In genomic region chr10:46014683-46015405, GRCh38 we compare ENCODE assay signal across 24 cellular contexts. TPM values are rescaled to one million over a fixed set of nuclear protein-coding genes. Genes with fewer than 3 reads are reported as not detected.
DNase-seq lines count a peak whose midpoint lies in the region; ATAC-seq, FAIRE-seq and TF ChIP-seq lines count a peak whose summit lies in the region.
"Had no signal": no experiment of that assay in that cellular context is flagged by ENCODE, and none has a peak within 500 bp of the region (broad histone marks: within the 10 kb centered on the region; RNA-seq: fewer than 3 reads in every experiment).

No MANE protein-coding gene starts in this region.

- peaks cover 34% of the 10 kb centered on the region for H3K4me1 Mint-ChIP-seq in activated CD8-positive, alpha-beta memory T cell treated with anti-CD3 and anti-CD28 coated beads, Interleukin-2, amount 10 ng/mL, durations not matched to agents 7 days and 5 days

- peaks cover 45% of the 10 kb centered on the region for H3K36me3 Mint-ChIP-seq in activated CD8-positive, alpha-beta memory T cell treated with anti-CD3 and anti-CD28 coated beads, Interleukin-2, amount 10 ng/mL, durations not matched to agents 7 days and 5 days

- H3K9me3 ChIP-seq in PC-3 (ENCODE audit: low read length) (no peaks in the 10 kb centered on the region), fibroblast of lung (ENCODE audit: control insufficient read depth, insufficient read depth, low read depth, low read length) (no peaks in the 10 kb centered on the region), small intestine (ENCODE audit: control insufficient read depth, low read depth) (no peaks in the 10 kb centered on the region), lower lobe of right lung (no peaks in the 10 kb centered on the region)
- H3K9me3 ChIP-seq: A549, psoas muscle, spleen, upper lobe of right lung had no signal

- TF ChIP-seq CTCF in PC-3 (conservative IDR thresholded peaks at IDR 0.05; ENCODE audit: low read depth, low read length), result no peak
- no peak for TF ChIP-seq CTCF in fibroblast of lung (conservative IDR thresholded peaks at IDR 0.05 in 1 of 2, IDR thresholded peaks at IDR 0.05 in 1 of 2; ENCODE audit: low read depth in 1 of 2, low read length in 2 of 2)
- TF ChIP-seq CTCF in lower lobe of right lung (IDR thresholded peaks at IDR 0.05), result no peak

- H3K27me3 Mint-ChIP-seq in activated CD8-positive, alpha-beta memory T cell treated with anti-CD3 and anti-CD28 coated beads, Interleukin-2, amount 10 ng/mL, durations not matched to agents 7 days and 5 days, result no peaks in the 10 kb centered on the region
- H3K27me3 Mint-ChIP-seq: activated naive CD8-positive, alpha-beta T cell treated with anti-CD3 and anti-CD28 coated beads, Interleukin-2, amount 10 ng/mL, durations not matched to agents 7 days and 5 days; IgD-negative memory B cell; memory B cell; T-helper 17 cell had no signal

- H3K27ac ChIP-seq in PC-3 (ENCODE audit: low read length) (no peak overlapping the region), fibroblast of lung (ENCODE audit: insufficient read depth, low read length) (peak overlapping the region; percentile 70), small intestine (ENCODE audit: low read depth in 1 of 2, low read length in 1 of 2) (peak overlapping the region in 1 of 2 donors; percentile 55), lower lobe of right lung (no peak overlapping the region)
- H3K27ac ChIP-seq: A549, cardiac muscle cell, psoas muscle, upper lobe of right lung had no signal

- H2AFZ ChIP-seq in PC-3 (ENCODE audit: low read length), result no peak overlapping the region
- H2AFZ ChIP-seq in fibroblast of lung (ENCODE audit: low read length), result no peak overlapping the region

- H3K4me1 ChIP-seq in PC-3 (ENCODE audit: insufficient read depth, low read length) (peaks cover 7% of the 10 kb centered on the region), fibroblast of lung (ENCODE audit: control insufficient read depth, extremely low read depth, insufficient read depth, low read length) (peaks cover 10% of the 10 kb centered on the region), small intestine (ENCODE audit: control insufficient read depth in 2 of 2, insufficient read depth in 1 of 2, low read depth in 1 of 2, low read length in 1 of 2) (peaks cover 5 to 9% of the 10 kb centered on the region in 2 donors), lower lobe of right lung (peaks cover 38% of the 10 kb centered on the region)

- no TSS peak for BruUV-seq in PC-3 (replicated peaks; lab: Mats Ljungman, UMichigan)

- H3K27me3 ChIP-seq in PC-3 (ENCODE audit: low read length) (no peaks in the 10 kb centered on the region), fibroblast of lung (ENCODE audit: control insufficient read depth, insufficient read depth, low read length) (no peaks in the 10 kb centered on the region), small intestine (ENCODE audit: control insufficient read depth in 2 of 2, insufficient read depth in 2 of 2, low read length in 2 of 2) (no peaks in the 10 kb centered on the region), lower lobe of right lung (ENCODE audit: low read depth) (no peaks in the 10 kb centered on the region)
- H3K27me3 ChIP-seq: cardiac muscle cell, spleen, upper lobe of right lung had no signal

- WGBS in small intestine, 3 donors, result 30 to 69% (median 55%) methylated on average over 5 of the region's 5 CpGs

- H3K4me3 Mint-ChIP-seq in activated CD8-positive, alpha-beta memory T cell treated with anti-CD3 and anti-CD28 coated beads, Interleukin-2, amount 10 ng/mL, durations not matched to agents 7 days and 5 days, result no peak overlapping the region
- H3K4me3 Mint-ChIP-seq: activated naive CD8-positive, alpha-beta T cell treated with anti-CD3 and anti-CD28 coated beads, Interleukin-2, amount 10 ng/mL, durations not matched to agents 7 days and 5 days; IgD-negative memory B cell; memory B cell; nephron; T-helper 17 cell; WTC11 had no signal

- H4K20me1 ChIP-seq in PC-3 (ENCODE audit: low read length) (peaks cover 20% of the 10 kb centered on the region; the same call in 1 of the 2 replicates), fibroblast of lung (ENCODE audit: control insufficient read depth, extremely low read depth, insufficient read depth, low read length) (no peaks in the 10 kb centered on the region)

- H3K9me2 ChIP-seq in PC-3 (replicated peaks; ENCODE audit: low read length), result no peaks in the 10 kb centered on the region

- CTCF ChIA-PET in activated CD8-positive, alpha-beta memory T cell treated with anti-CD3 and anti-CD28 coated beads, Interleukin-2, amount 10 ng/mL, durations not matched to agents 7 days and 5 days (lab: Charles Lee), result interaction anchor here (1.1 to 2.4 kb wide), 2 partner anchors 8 to 14 kb away, joined by 3 to 10 read pairs; no protein-coding TSS in a partner anchor
- CTCF ChIA-PET in PC-3 (lab: Charles Lee), result no interaction called here

- H3K9me3 Mint-ChIP-seq in activated CD8-positive, alpha-beta memory T cell treated with anti-CD3 and anti-CD28 coated beads, Interleukin-2, amount 10 ng/mL, durations not matched to agents 7 days and 5 days (ENCODE audit: low read depth), result no peaks in the 10 kb centered on the region
- H3K9me3 Mint-ChIP-seq: activated naive CD8-positive, alpha-beta T cell treated with anti-CD3 and anti-CD28 coated beads, Interleukin-2, amount 10 ng/mL, durations not matched to agents 7 days and 5 days; IgD-negative memory B cell; memory B cell; nephron; WTC11 had no signal

- H3K27ac Mint-ChIP-seq in activated CD8-positive, alpha-beta memory T cell treated with anti-CD3 and anti-CD28 coated beads, Interleukin-2, amount 10 ng/mL, durations not matched to agents 7 days and 5 days, result peak overlapping the region; percentile 2
- H3K27ac Mint-ChIP-seq: memory B cell, nephron, T-helper 17 cell, WTC11 had no signal

- no peak for ATAC-seq in activated CD8-positive, alpha-beta memory T cell treated with anti-CD3 and anti-CD28 coated beads, Interleukin-2, amount 10 ng/mL, durations not matched to agents 7 days and 5 days
- ATAC-seq in PC-3 (peak; percentile 20), lower lobe of right lung (no peak)
- ATAC-seq: A549, T-helper 17 cell, upper lobe of right lung, WTC11 had no signal

- H3K4me2 ChIP-seq in PC-3 (ENCODE audit: low read length) (no peak overlapping the region), fibroblast of lung (ENCODE audit: extremely low read depth, insufficient read depth, low read length) (peak overlapping the region; percentile 29)
- H3K4me2 ChIP-seq: A549 had no signal

- H3K79me2 ChIP-seq in PC-3 (ENCODE audit: low read length) (peaks cover 44% of the 10 kb centered on the region), fibroblast of lung (ENCODE audit: control insufficient read depth, insufficient read depth, low read length) (peaks cover 47% of the 10 kb centered on the region)

- intact Hi-C loops in PC-3 (cut with micrococcal nuclease) (no loop called here), lower lobe of right lung (cut with DNase I) (no loop called here)

- peaks cover 30% of the 10 kb centered on the region; the same call in 1 of the 2 replicates for H3K36me3 ChIP-seq in PC-3 (ENCODE audit: low read depth, low read length)
- H3K36me3 ChIP-seq in fibroblast of lung (ENCODE audit: control insufficient read depth, insufficient read depth, low read length), result peaks cover 10% of the 10 kb centered on the region
- H3K36me3 ChIP-seq in small intestine (ENCODE audit: control insufficient read depth in 2 of 2, insufficient read depth in 2 of 2, low read length in 2 of 2), result peaks cover 15 to 30% of the 10 kb centered on the region in 2 donors
- H3K36me3 ChIP-seq in lower lobe of right lung, result peaks cover 67% of the 10 kb centered on the region

- no peaks in the 10 kb centered on the region for H3F3A ChIP-seq in PC-3 (ENCODE audit: low read length, unreplicated experiment)

- FAIRE-seq in small intestine (lab: Jason Lieb, UNC), result no peak
- FAIRE-seq: A549, islet of Langerhans had no signal

- H3K9ac ChIP-seq in PC-3 (ENCODE audit: low read length) (no peak overlapping the region), fibroblast of lung (ENCODE audit: insufficient read depth, low read length) (no peak overlapping the region)

- DNase-seq in activated CD8-positive, alpha-beta memory T cell treated with anti-CD3 and anti-CD28 coated beads, Interleukin-2, amount 10 ng/mL, durations not matched to agents 7 days and 5 days, result no peak
- DNase-seq in activated CD8-positive, alpha-beta memory T cell treated with anti-CD3 and anti-CD28 coated beads, Interleukin-2, amount 50 U/mL, for 4 hours, result no peak
- DNase-seq in PC-3, result no peak
- DNase-seq in fibroblast of lung (ENCODE audit: low read depth in 2 of 2), result peak; percentile 51 to 87
- DNase-seq in small intestine, result peak; percentile 47
- DNase-seq in GF-D8 (lab: John Stamatoyannopoulos, UW), result no peak
- no peak for DNase-seq in lower lobe of right lung
- no peak for DNase-seq in NCI-H1105 treated with DMSO at 0.1 percent for 48 hours (lab: John Stamatoyannopoulos, UW)
- DNase-seq: activated naive CD8-positive, alpha-beta T cell treated with anti-CD3 and anti-CD28 coated beads, Interleukin-2, amount 10 ng/mL, durations not matched to agents 7 days and 5 days; NCI-H2029 treated with DMSO at 0.1 percent for 48 hours; psoas muscle; spleen; T-helper 17 cell; upper lobe of right lung had no signal

- POLR2A ChIA-PET in PC-3 (lab: Charles Lee; ENCODE audit: unreplicated experiment), result no interaction called here

- H3K4me3 ChIP-seq in PC-3 (ENCODE audit: low read length) (no peak overlapping the region), fibroblast of lung (replicated peaks in 1 of 4; ENCODE audit: control extremely low read depth in 1 of 4, insufficient read depth in 1 of 4, low read depth in 3 of 4, low read length in 4 of 4) (no peak overlapping the region), small intestine (ENCODE audit: low read depth in 1 of 2, low read length in 2 of 2) (no peak overlapping the region), lower lobe of right lung (no peak overlapping the region)
- H3K4me3 ChIP-seq: A549, cardiac muscle cell, psoas muscle, spleen, upper lobe of right lung had no signal

RNA-seq across cellular contexts. Expression of gene NCOA4, which starts 15.6 kb away (rescaled TPM):
- total RNA-seq in activated CD8-positive, alpha-beta memory T cell treated with anti-CD3 and anti-CD28 coated beads, Interleukin-2, amount 10 ng/mL, durations not matched to agents 7 days and 5 days, result 100 to 1,000 TPM in 1 of 2 experiments, 10 to 100 TPM in 1; 90.9 to 122 TPM
- total RNA-seq in PC-3 (2014; rRNA removed) (60.0 and 61.7 TPM in 2 replicates), fibroblast of lung (145 and 175 TPM in 2 replicates), lower lobe of right lung (194 TPM)
- polyA plus RNA-seq in fibroblast of lung (117 and 140 TPM in 2 replicates), small intestine (100 to 1,000 TPM in 2 of 3 donors, 10 to 100 TPM in 1; 82.1 to 245 (median 236) TPM)
- 78.4 and 81.5 TPM in 2 replicates for polyA plus RNA-seq in fibroblast of lung (2012)
- 76.8 and 152 TPM in 2 replicates for polyA minus RNA-seq in fibroblast of lung (ENCODE audit: low replicate concordance)

RNA-seq across cellular contexts. Expression of gene MSMB, which starts 31.2 kb away (rescaled TPM):
- total RNA-seq in activated CD8-positive, alpha-beta memory T cell treated with anti-CD3 and anti-CD28 coated beads, Interleukin-2, amount 10 ng/mL, durations not matched to agents 7 days and 5 days, result not detected
- total RNA-seq in PC-3 (2014; rRNA removed) (not detected in 2 replicates), fibroblast of lung (not detected in 2 replicates), lower lobe of right lung (5.3 TPM)
- polyA plus RNA-seq in fibroblast of lung (not detected in 2 replicates), small intestine (10 to 100 TPM in 1 of 3 donors, under 1 TPM in 1, not detected in 1; 0.58 to 46.3 TPM)
- polyA plus RNA-seq in fibroblast of lung (2012), result not detected in 2 replicates
- not detected in 2 replicates for polyA minus RNA-seq in fibroblast of lung (ENCODE audit: low replicate concordance)
- total RNA-seq: activated naive CD8-positive, alpha-beta T cell treated with anti-CD3 and anti-CD28 coated beads, Interleukin-2, amount 10 ng/mL, durations not matched to agents 7 days and 5 days; cardiac muscle cell; G401; NCI-H460; OCI-LY7; psoas muscle; spleen; T-helper 17 cell; upper lobe of right lung; WTC11 had no signal
- polyA plus RNA-seq: cardiac muscle cell, IgD-negative memory B cell, psoas muscle, spleen had no signal

RNA-seq across cellular contexts. Expression of gene TIMM23, which starts 42.6 kb away (rescaled TPM):
- 10 to 100 TPM; 56.0 to 73.9 TPM for total RNA-seq in activated CD8-positive, alpha-beta memory T cell treated with anti-CD3 and anti-CD28 coated beads, Interleukin-2, amount 10 ng/mL, durations not matched to agents 7 days and 5 days
- total RNA-seq in PC-3 (2014; rRNA removed), result 97.9 and 99.2 TPM in 2 replicates
- 55.0 and 58.8 TPM in 2 replicates for total RNA-seq in fibroblast of lung
- polyA plus RNA-seq in fibroblast of lung, result 130 and 145 TPM in 2 replicates
- 95.8 and 115 TPM in 2 replicates for polyA plus RNA-seq in fibroblast of lung (2012)
- polyA minus RNA-seq in fibroblast of lung (ENCODE audit: low replicate concordance), result 16.8 and 18.3 TPM in 2 replicates
- polyA plus RNA-seq in small intestine, result 10 to 100 TPM; 71.9 to 91.0 (median 79.2) TPM
- total RNA-seq in lower lobe of right lung, result 34.2 TPM

Comparison
In these comparisons a context has a peak if more than half of its experiments do, and no peak if none do; other contexts are left out.
1. DNase-seq: peak in fibroblast of lung (2 of 2) and small intestine (single experiment); none in activated CD8-positive, alpha-beta memory T cell treated with anti-CD3 and anti-CD28 coated beads, Interleukin-2, amount 10 ng/mL, durations not matched to agents 7 days and 5 days (single experiment), activated CD8-positive, alpha-beta memory T cell treated with anti-CD3 and anti-CD28 coated beads, Interleukin-2, amount 50 U/mL, for 4 hours (single experiment), PC-3 (single experiment), GF-D8 (single experiment), lower lobe of right lung (single experiment) and NCI-H1105 treated with DMSO at 0.1 percent for 48 hours (single experiment).